ENCODE assay signal across 8 cellular contexts in the genomic region with DNA sequence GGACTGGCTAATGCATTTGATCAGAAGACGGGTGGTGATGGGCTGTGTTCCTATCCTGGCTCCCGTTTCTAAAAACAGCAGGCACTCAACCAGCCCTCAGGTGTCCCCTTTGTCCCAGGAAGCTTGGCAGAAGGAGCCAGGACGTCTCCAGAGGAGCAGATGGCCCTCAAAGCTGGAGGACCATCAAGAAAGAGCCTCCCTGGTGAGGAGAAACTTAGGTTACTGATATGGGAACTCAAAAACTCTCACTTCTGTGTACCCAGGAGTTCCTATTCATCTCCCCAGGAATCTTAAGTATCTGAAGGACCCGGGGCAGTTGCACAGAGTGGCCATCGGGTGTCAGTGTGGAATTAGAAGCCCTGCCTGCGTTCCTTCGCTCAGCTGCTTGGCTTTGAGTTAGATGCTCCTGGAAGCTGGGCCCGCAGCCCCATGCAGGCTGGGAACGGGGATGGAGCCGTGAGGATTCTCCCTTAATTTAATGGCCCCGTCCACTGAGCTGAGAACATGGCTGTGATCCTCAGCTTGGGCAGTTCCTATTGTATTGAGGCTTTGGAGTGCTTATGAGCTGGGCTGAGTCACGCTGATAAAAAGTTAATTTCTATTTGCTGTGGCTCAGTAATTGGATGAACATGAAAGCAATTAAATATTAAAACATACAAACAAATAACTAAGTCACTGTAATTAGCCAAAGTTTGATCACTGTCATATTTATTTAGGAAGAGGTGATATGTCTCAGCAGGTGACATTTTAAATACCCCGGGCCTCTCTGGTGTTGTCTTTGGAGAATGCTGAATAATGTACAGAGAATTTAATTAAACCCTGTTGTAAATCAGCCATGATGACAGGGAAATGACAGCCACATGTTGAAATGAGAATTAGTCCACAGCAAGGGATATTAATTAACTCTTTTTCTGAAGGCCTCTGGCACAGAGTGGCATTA.
DNase-seq lines count a peak whose midpoint lies in the region; ATAC-seq and TF ChIP-seq lines count a peak whose summit lies in the region.

No MANE protein-coding gene starts in this region.

- no peaks in the 10 kb centered on the region for H3K36me3 ChIP-seq in left ventricle myocardium inferior

- CTCF ChIA-PET in GM10248 (lab: Yijun Ruan, JAX) = interaction anchor here (0.7 to 5.6 kb wide), 12 partner anchors 20 to 504 kb away, joined by 3 to 65 read pairs (median 4); no protein-coding TSS in a partner anchor

- POLR2A ChIA-PET in GM10248 (lab: Yijun Ruan, JAX) = no interaction called here

- TF ChIP-seq CTCF in GM10248 (IDR thresholded peaks at IDR 0.05; ENCODE audit: control extremely low read depth, extremely low read depth, low read depth, missing control alignments) (peak; percentile 87), left ventricle myocardium inferior (IDR thresholded peaks at IDR 0.05; ENCODE audit: borderline replicate concordance) (peak; percentile 95)

- H3K9me3 ChIP-seq in left ventricle myocardium inferior (replicated peaks) = no peaks in the 10 kb centered on the region

- peaks cover 12% of the 10 kb centered on the region for H3K27me3 ChIP-seq in left ventricle myocardium inferior (ENCODE audit: low read depth)

- DNase-seq in GM10248 (ENCODE audit: extremely low spot score) (peak; percentile 75), NCI-H1436 (lab: John Stamatoyannopoulos, UW) (peak; percentile 88), SW 1271 (lab: John Stamatoyannopoulos, UW) (peak; percentile 53 to 78), amniotic stem cell (lab: John Stamatoyannopoulos, UW) (peak; percentile 74), left ventricle myocardium inferior (peak; percentile 81), retina (peak; percentile 91)

- intact Hi-C loops in left ventricle myocardium inferior (cut with micrococcal nuclease) = loop anchor here (5.0 kb wide), 1 partner anchor 469 kb away; no protein-coding TSS in a partner anchor

- peak overlapping the region; percentile 79 for H3K27ac ChIP-seq in left ventricle myocardium inferior (replicated peaks)

- peaks cover 23% of the 10 kb centered on the region for H3K4me1 ChIP-seq in left ventricle myocardium inferior

- ATAC-seq in HG03457 (IDR thresholded peaks at IDR 0.05; ENCODE audit: unreplicated experiment) (no peak), GM19395 (IDR thresholded peaks at IDR 0.05; ENCODE audit: unreplicated experiment) (no peak)

- H3K4me3 ChIP-seq in left ventricle myocardium inferior = no peak overlapping the region
